In the genomic region with DNA sequence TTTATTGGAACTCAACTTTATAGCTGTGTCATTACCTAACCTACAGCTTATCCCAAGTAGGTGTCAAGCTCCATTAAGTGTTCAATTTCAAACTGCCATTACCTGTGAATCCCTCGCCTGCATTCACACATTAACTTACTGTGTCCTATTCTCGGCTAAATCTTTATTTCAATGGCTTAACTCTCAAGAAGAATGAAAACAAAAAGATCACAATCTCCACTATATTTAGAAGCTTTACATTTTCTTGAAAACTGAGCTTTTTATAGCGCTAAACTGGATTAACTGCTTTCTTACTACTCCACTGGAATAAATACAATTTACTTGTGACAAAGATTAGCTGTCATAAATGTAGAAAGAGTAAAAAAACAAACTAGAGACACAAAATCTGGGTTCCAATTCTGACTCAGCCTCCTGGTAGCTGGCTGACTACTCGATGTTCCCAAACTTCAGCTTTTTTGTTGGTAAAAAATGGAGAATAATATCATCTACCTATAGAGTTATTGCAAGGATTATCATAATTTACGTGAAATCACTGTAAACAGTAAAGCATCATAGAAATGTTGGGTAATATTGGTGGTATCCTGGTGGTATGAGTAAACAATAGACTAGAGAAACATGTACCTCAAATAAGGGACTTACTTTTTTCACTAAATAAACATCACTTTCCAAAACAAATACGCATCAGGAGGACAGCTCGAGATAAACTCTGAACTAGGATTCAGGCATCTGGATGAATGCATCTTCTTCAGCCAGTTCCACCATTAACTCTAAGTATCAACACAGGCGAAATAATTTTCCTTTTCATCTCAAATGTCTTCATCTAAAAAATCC, we compare ENCODE assay signal across 1 cellular context.
TF ChIP-seq lines count a peak whose summit lies in the region.

No MANE protein-coding gene starts in this region.

TF ChIP-seq in GM12878, 131 proteins besides CTCF, POLR2A, EP300 and RAD21 (continued from another document):
- TF ChIP-seq RFX5 (IDR thresholded peaks at IDR 0.05; ENCODE audit: low read depth, low read length) = no peak
